In the genomic region with DNA sequence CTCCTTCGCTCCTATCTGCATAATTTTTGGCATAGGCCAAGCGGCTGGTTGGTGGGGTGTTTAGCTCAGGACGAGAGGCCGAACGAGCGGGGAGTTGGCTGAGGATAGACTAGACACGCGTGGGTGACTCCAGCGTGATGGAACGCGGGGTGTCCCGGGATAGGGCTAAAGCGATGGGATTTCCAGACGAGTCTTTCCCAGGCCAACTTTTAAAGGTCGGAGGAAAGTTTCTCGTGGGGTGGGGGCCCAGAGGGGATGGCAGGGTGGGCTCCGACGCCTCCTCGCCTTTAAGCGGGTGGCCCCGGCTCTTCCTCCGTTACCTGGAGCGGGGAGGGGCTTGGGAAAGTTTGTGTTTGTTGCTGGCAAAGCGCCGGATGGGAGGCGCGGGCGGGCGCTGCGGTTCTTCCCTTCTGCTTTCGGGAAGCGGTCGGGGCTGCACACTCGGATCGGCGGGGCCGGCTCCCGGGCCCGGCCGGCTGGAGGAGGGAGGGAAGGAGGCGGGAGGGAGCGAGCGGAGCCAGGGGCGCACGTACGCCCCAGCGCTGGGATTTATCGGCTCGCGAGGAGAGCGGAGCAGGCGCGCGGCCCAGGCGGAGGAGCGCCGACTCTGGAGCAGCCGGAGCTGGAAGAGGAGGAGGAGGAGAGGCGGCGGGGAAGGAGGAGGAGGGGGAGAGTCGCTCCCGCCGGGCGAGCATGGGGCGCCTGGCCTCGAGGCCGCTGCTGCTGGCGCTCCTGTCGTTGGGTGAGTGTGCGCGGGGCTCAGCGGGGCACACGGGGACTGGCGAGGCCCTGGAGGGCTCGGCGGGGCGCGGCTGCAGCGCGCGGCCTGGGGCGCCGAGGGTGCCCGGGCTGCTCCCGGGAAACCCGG, we compare ENCODE assay signal across 8 cellular contexts. TPM values are rescaled to one million over a fixed set of nuclear protein-coding genes. Genes with fewer than 3 reads are reported as not detected.
DNase-seq lines count a peak whose midpoint lies in the region; ATAC-seq and TF ChIP-seq lines count a peak whose summit lies in the region.

TSS of gene PTGFRN (plus strand) at position 406 of the 868 bp plus-strand sequence. CDS start at position 694, 288 bp downstream.

- H3K4me1 ChIP-seq in skeletal muscle satellite cell (ENCODE audit: control insufficient read depth, insufficient read depth, low read length): peaks cover 11% of the 10 kb centered on the region

- TF ChIP-seq CTCF in C4-2B (conservative IDR thresholded peaks at IDR 0.05): no peak

- H3K36me3 ChIP-seq in skeletal muscle satellite cell (ENCODE audit: insufficient read depth, low read length): no peaks in the 10 kb centered on the region

- no peaks in the 10 kb centered on the region for H3K9me3 Mint-ChIP-seq in T-helper 1 cell treated with Interleukin-12 subunit alpha and Interleukin-12 subunit beta and Interleukin-4 antibody, amounts not matched to agents 30 μg/mL and 1 μg/mL, for 36 hours

- H3K27me3 Mint-ChIP-seq in T-helper 1 cell treated with Interleukin-12 subunit alpha and Interleukin-12 subunit beta and Interleukin-4 antibody, amounts not matched to agents 30 μg/mL and 1 μg/mL, for 36 hours (ENCODE audit: low read depth): peaks cover 7% of the 10 kb centered on the region

- H3K4me2 ChIP-seq in skeletal muscle satellite cell (ENCODE audit: low read length): peak within 1 kb of the TSS; percentile 91

- H3K4me1 Mint-ChIP-seq in T-helper 1 cell treated with Interleukin-12 subunit alpha and Interleukin-12 subunit beta and Interleukin-4 antibody, amounts not matched to agents 30 μg/mL and 1 μg/mL, for 36 hours (ENCODE audit: low read depth): peaks cover 1% of the 10 kb centered on the region

- H3K27ac ChIP-seq in C4-2B (peak within 1 kb of the TSS; percentile 74), caudate nucleus (ENCODE audit: low read depth, low read length) (peak within 1 kb of the TSS; percentile 48)

- H3K9me3 ChIP-seq in skeletal muscle satellite cell (replicated peaks; ENCODE audit: low read length): no peaks in the 10 kb centered on the region

- H3K27ac Mint-ChIP-seq in T-helper 1 cell treated with Interleukin-12 subunit alpha and Interleukin-12 subunit beta and Interleukin-4 antibody, amounts not matched to agents 30 μg/mL and 1 μg/mL, for 36 hours: peak within 1 kb of the TSS; percentile 75

- no peak for ATAC-seq in GM19455 (IDR thresholded peaks at IDR 0.05; ENCODE audit: unreplicated experiment)

- H3K4me3 Mint-ChIP-seq in T-helper 1 cell treated with Interleukin-12 subunit alpha and Interleukin-12 subunit beta and Interleukin-4 antibody, amounts not matched to agents 30 μg/mL and 1 μg/mL, for 36 hours: peak within 1 kb of the TSS; percentile 84

- H3K36me3 Mint-ChIP-seq in T-helper 1 cell treated with Interleukin-12 subunit alpha and Interleukin-12 subunit beta and Interleukin-4 antibody, amounts not matched to agents 30 μg/mL and 1 μg/mL, for 36 hours (ENCODE audit: low read depth): no peaks in the 10 kb centered on the region

- peak; percentile 48 for DNase-seq in HT1080 (ENCODE audit: low read depth)
- peak in 39 of 61 donors; percentile 1 to 78 (median 46) for DNase-seq in caudate nucleus (lab: John Stamatoyannopoulos, UW)
- peak; percentile 29 for DNase-seq in inferior parietal cortex (ENCODE audit: extremely low spot score)
- no peak for DNase-seq in NK-92 treated with Interleukin-12 subunit alpha and Interleukin-12 subunit beta, amount 100 ng/mL, for 24 hours (lab: John Stamatoyannopoulos, UW)

- peak within 1 kb of the TSS; percentile 76 for H3K9ac ChIP-seq in skeletal muscle satellite cell (ENCODE audit: low read depth, low read length)

- H3K27me3 ChIP-seq in skeletal muscle satellite cell (ENCODE audit: control insufficient read depth, insufficient read depth, low read length): peaks cover 13% of the 10 kb centered on the region

- H3K4me3 ChIP-seq in skeletal muscle satellite cell (ENCODE audit: low read length): peak within 1 kb of the TSS; percentile 79

RNA-seq across cellular contexts. Expression of gene PTGFRN, which starts in this region (rescaled TPM):
- 48.7 and 54.1 TPM in 2 replicates for total RNA-seq in HT1080 (2014; rRNA removed; shearing (Covaris generic))
- 94.4 and 124 TPM in 2 replicates for polyA plus RNA-seq in HT1080 (2015; cell fraction: cytosol; rRNA removed)
- polyA plus RNA-seq in HT1080 (2015; cell fraction: nucleus; rRNA removed): 152 and 164 TPM in 2 replicates
- total RNA-seq in skeletal muscle satellite cell (2012; rRNA removed): 26.9 and 32.4 TPM in 2 replicates
